8 cellular contexts compared by ENCODE assay signal in genomic region chr1:8317647-8318360, GRCh38. TPM values are rescaled to one million over a fixed set of nuclear protein-coding genes. Genes with fewer than 3 reads are reported as not detected.
DNase-seq lines count a peak whose midpoint lies in the region; ATAC-seq and TF ChIP-seq lines count a peak whose summit lies in the region.

Gene SLC45A1, plus strand, starts transcription at chr1:8318114. Its CDS starts 6,216 bp downstream, at chr1:8324330.

- no peak within 1 kb of the TSS for H3K9ac ChIP-seq in endodermal cell (ENCODE audit: extremely low read depth, low read length, poor library complexity, severe bottlenecking)

- H3K27ac ChIP-seq in endodermal cell (ENCODE audit: low read depth, low read length) = no peak within 1 kb of the TSS

- H3K4me1 Mint-ChIP-seq in endodermal cell = peaks cover 22% of the 10 kb centered on the region

- DNase-seq in NCI-H1436 (lab: John Stamatoyannopoulos, UW) (peak; percentile 52), NCI-H1436 treated with DMSO at 0.1 percent for 48 hours (lab: John Stamatoyannopoulos, UW) (no peak), NCI-H345 treated with DMSO at 0.1 percent for 48 hours (lab: John Stamatoyannopoulos, UW; ENCODE audit: unreplicated experiment) (peak; percentile 35), endodermal cell (peak; percentile 87), midbrain (lab: John Stamatoyannopoulos, UW) (peak; percentile 77)
- peak; percentile 86 for DNase-seq in activated CD8-positive, alpha-beta memory T cell treated with anti-CD3 and anti-CD28 coated beads, Interleukin-2, amount 50 U/mL, for 4 hours
- DNase-seq in stimulated activated CD8-positive, alpha-beta memory T cell treated with anti-CD3 and anti-CD28 coated beads, Interleukin-12 subunit alpha, Interleukin-12 subunit beta, amount 100 ng/mL, for 4 hours (ENCODE audit: low read depth) = peak; percentile 76

- H3K4me3 Mint-ChIP-seq in endodermal cell = peak within 1 kb of the TSS; percentile 43

- 22 to 37% methylated on average over 22 to 73 of the region's 73 CpGs for WGBS in endodermal cell (ENCODE audit: insufficient coverage in 1 of 2, insufficient read length in 1 of 2), 2 experiments

- no peaks in the 10 kb centered on the region for H3K36me3 ChIP-seq in endodermal cell (ENCODE audit: control insufficient read depth, insufficient read depth, low read length)

- peaks cover 34% of the 10 kb centered on the region for H3K27me3 ChIP-seq in endodermal cell (ENCODE audit: control insufficient read depth, insufficient read depth, low read length, poor library complexity, severe bottlenecking)

- peak within 1 kb of the TSS; percentile 56 for H3K4me3 ChIP-seq in endodermal cell (ENCODE audit: low read length)

- H3K27me3 Mint-ChIP-seq in endodermal cell (ENCODE audit: insufficient read depth) = peaks cover 53% of the 10 kb centered on the region

- H3K9me3 Mint-ChIP-seq in endodermal cell = no peaks in the 10 kb centered on the region

- no peaks in the 10 kb centered on the region for H3K36me3 Mint-ChIP-seq in endodermal cell (ENCODE audit: low read depth)

- H3K9me3 ChIP-seq in endodermal cell (ENCODE audit: control insufficient read depth, low read length) = no peaks in the 10 kb centered on the region

- no peak for ATAC-seq in GM21737 (IDR thresholded peaks at IDR 0.05; ENCODE audit: unreplicated experiment)

- no peak for TF ChIP-seq CTCF in endodermal cell (conservative IDR thresholded peaks at IDR 0.05)

- H3K4me1 ChIP-seq in endodermal cell (ENCODE audit: control insufficient read depth, insufficient read depth, low read length) = no peaks in the 10 kb centered on the region

- H3K27ac Mint-ChIP-seq in endodermal cell = no peak within 1 kb of the TSS

RNA-seq across cellular contexts. Expression of gene SLC45A1, which starts in this region (rescaled TPM):
- under 1 TPM in 1 of 2 donors, not detected in 1; 0.42 TPM for total RNA-seq in endodermal cell
- polyA plus RNA-seq in endodermal cell (2013, experiment 1 of 2) = 2.4 TPM
- polyA plus RNA-seq in endodermal cell (2013, experiment 2 of 2) = 2.3 TPM
